In the genomic region with DNA sequence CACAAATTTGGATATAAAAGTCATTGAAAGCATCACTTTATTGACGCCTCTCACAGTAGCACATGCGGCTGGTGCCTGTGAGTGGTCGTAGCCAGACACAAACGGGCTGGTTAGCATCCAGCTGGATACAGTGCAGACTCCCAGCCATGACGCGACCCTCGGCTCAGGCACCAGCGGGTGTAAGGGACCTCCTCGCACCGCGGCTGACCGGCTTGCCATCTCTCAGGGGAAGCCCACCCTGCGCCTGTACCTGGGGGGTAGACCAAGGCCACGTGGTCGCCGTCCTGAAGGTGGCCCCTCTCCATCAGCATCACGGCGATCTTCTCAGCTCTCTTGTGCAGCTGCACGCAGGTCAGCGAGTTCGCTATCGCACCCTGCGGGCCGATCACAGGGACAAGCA, we compare ENCODE assay signal across 21 cellular contexts.
"Had no signal": no experiment of that assay in that cellular context is flagged by ENCODE, and none has a peak within 500 bp of the region (broad histone marks: within the 10 kb centered on the region; RNA-seq: fewer than 3 reads in every experiment).

No MANE protein-coding gene starts in this region.

- H3K79me2 ChIP-seq: parathyroid adenoma had no signal

- H3K4me3 Mint-ChIP-seq: dendritic cell treated with granulocyte-macrophage colony-stimulating factor and Interleukin-4, amounts not matched to agents 40 ng/mL and 50 ng/mL, for 4 days; effector memory CD8-positive, alpha-beta T cell; immature natural killer cell; naive B cell; nephron; stimulated activated naive B cell treated with anti-CD40 and anti-IgM and Interleukin-4, amounts not matched to agents 10 μg/mL and 1 μg/mL and 100 μg/mL, for 72 hours; stimulated activated naive CD8-positive, alpha-beta T cell treated with anti-CD3 and anti-CD28 coated beads, Interleukin-15, amount 100 ng/mL, for 72 hours had no signal

- FAIRE-seq: colon, keratinocyte had no signal

- H3K9me3 Mint-ChIP-seq: effector memory CD8-positive, alpha-beta T cell; immature natural killer cell; nephron; stimulated activated naive B cell treated with anti-CD40 and anti-IgM and Interleukin-4, amounts not matched to agents 10 μg/mL and 1 μg/mL and 100 μg/mL, for 72 hours had no signal

- H3K27me3 Mint-ChIP-seq: dendritic cell treated with granulocyte-macrophage colony-stimulating factor and Interleukin-4, amounts not matched to agents 40 ng/mL and 50 ng/mL, for 4 days; effector memory CD8-positive, alpha-beta T cell; naive B cell; stimulated activated naive B cell treated with anti-CD40 and anti-IgM and Interleukin-4, amounts not matched to agents 10 μg/mL and 1 μg/mL and 100 μg/mL, for 72 hours; stimulated activated naive CD8-positive, alpha-beta T cell treated with anti-CD3 and anti-CD28 coated beads, Interleukin-15, amount 100 ng/mL, for 72 hours had no signal

- H3K36me3 Mint-ChIP-seq: immature natural killer cell had no signal

- H3K4me1 Mint-ChIP-seq: immature natural killer cell; stimulated activated naive B cell treated with anti-CD40 and anti-IgM and Interleukin-4, amounts not matched to agents 10 μg/mL and 1 μg/mL and 100 μg/mL, for 72 hours had no signal

- H3K4me3 ChIP-seq: left lung, lower lobe of right lung, prostate gland, right lobe of liver, thoracic aorta, transverse colon had no signal

- H3K27ac Mint-ChIP-seq: dendritic cell treated with granulocyte-macrophage colony-stimulating factor and Interleukin-4, amounts not matched to agents 40 ng/mL and 50 ng/mL, for 4 days; immature natural killer cell; nephron; stimulated activated naive B cell treated with anti-CD40 and anti-IgM and Interleukin-4, amounts not matched to agents 10 μg/mL and 1 μg/mL and 100 μg/mL, for 72 hours; stimulated activated naive CD8-positive, alpha-beta T cell treated with anti-CD3 and anti-CD28 coated beads, Interleukin-15, amount 100 ng/mL, for 72 hours had no signal

- H3K9me3 ChIP-seq: left lung, lower lobe of right lung, prostate gland, right lobe of liver, thoracic aorta, transverse colon had no signal

- H3K4me1 ChIP-seq: foreskin keratinocyte, left lung, lower lobe of right lung, parathyroid adenoma, prostate gland, right lobe of liver, transverse colon had no signal

- H3K9ac ChIP-seq: parathyroid adenoma had no signal

- DNase-seq: effector memory CD8-positive, alpha-beta T cell; foreskin keratinocyte; immature natural killer cell; lower lobe of right lung; mesenchymal stem cell; naive B cell; stimulated activated CD4-positive, alpha-beta T cell treated with anti-CD3 and anti-CD28 coated beads, Interleukin-2, amount 100 ng/mL, for 24 hours; stimulated activated CD4-positive, alpha-beta T cell treated with anti-CD3 and anti-CD28 coated beads, Interleukin-4, amount 100 ng/mL, for 4 hours; stimulated activated naive B cell treated with anti-CD40 and anti-IgM and Interleukin-4, amounts not matched to agents 10 μg/mL and 1 μg/mL and 100 μg/mL, for 72 hours; stimulated activated naive CD8-positive, alpha-beta T cell treated with anti-CD3 and anti-CD28 coated beads, Interleukin-15, amount 100 ng/mL, for 72 hours; substantia nigra; transverse colon had no signal

- H3K27me3 ChIP-seq: foreskin keratinocyte, left lung, right lobe of liver, transverse colon had no signal

- H2AFZ ChIP-seq: parathyroid adenoma had no signal

- H3K27ac ChIP-seq: foreskin keratinocyte, left lung, lower lobe of right lung, parathyroid adenoma, prostate gland, right lobe of liver, thoracic aorta, transverse colon had no signal

- ATAC-seq: effector memory CD8-positive, alpha-beta T cell; foreskin keratinocyte; left lung; stimulated activated naive B cell treated with anti-CD40 and anti-IgM and Interleukin-4, amounts not matched to agents 10 μg/mL and 1 μg/mL and 100 μg/mL, for 72 hours; stimulated activated naive CD8-positive, alpha-beta T cell treated with anti-CD3 and anti-CD28 coated beads, Interleukin-15, amount 100 ng/mL, for 72 hours had no signal
